ENCODE assay signal across 8 cellular contexts in the genomic region with DNA sequence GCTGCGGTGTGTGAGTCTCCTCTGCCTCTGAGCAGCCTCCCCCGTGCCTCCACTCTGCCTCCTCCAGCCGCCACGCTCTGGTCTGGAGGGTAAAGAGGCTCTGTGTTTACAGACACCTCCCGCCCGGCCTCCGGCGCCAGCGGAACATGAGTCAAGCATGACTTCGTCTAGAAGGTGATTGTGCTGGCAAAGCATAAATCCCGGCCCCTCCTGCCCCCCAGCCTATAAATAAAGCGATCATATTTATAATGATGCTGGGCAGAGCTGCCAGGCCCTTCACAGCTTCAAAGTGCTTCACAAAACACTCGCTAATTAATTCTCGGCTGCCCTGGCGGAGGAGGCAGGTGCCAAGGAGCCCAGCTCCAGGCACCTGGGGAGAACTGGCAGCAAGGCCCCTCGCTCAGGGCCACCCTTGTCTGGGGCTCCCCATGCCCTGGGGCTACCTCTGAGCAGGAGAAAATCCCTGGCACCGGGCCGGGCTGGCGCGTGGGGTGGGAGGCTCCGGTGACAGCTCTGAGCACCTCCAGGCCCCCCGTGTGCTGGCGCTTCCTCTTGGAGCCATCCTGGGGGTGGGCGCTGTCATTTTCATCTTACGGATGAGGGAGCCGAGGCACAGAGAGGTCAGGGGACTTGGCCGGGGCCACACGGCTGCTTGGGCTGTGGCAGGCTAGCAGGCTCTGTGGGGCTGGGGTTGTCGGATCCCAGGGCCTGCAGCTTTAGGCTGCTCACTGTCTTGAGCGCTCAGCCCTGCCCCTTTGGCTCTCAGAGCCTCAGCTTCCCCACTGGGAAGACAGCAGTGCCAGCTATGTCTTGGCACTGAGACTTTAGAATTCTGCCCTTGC.
DNase-seq lines count a peak whose midpoint lies in the region; ATAC-seq and TF ChIP-seq lines count a peak whose summit lies in the region.

No MANE protein-coding gene starts in this region.

- no peaks in the 10 kb centered on the region for H3K9me3 Mint-ChIP-seq in activated naive CD8-positive, alpha-beta T cell treated with anti-CD3 and anti-CD28 coated beads for 36 hours

- H3K9me3 ChIP-seq in mucosa of descending colon = no peaks in the 10 kb centered on the region

- H3K27ac ChIP-seq in skin epidermis = peak overlapping the region in 17 of 21 experiments; percentile 8 to 88 (median 67)

- no peaks in the 10 kb centered on the region for H3K27me3 Mint-ChIP-seq in activated naive CD8-positive, alpha-beta T cell treated with anti-CD3 and anti-CD28 coated beads for 36 hours

- no peak overlapping the region for H3K27ac Mint-ChIP-seq in activated naive CD8-positive, alpha-beta T cell treated with anti-CD3 and anti-CD28 coated beads for 36 hours

- H3K4me3 ChIP-seq in HFF-Myc (replicated peaks; ENCODE audit: low read depth, low read length) (no peak overlapping the region), skin epidermis (no peak overlapping the region), mucosa of descending colon (no peak overlapping the region)

- H3K4me1 ChIP-seq in mucosa of descending colon (ENCODE audit: low read depth) = peaks cover 6% of the 10 kb centered on the region

- peaks cover 7% of the 10 kb centered on the region for H3K36me3 ChIP-seq in mucosa of descending colon (ENCODE audit: low read depth)

- ATAC-seq in mucosa of descending colon = no peak

- no peaks in the 10 kb centered on the region for H3K36me3 Mint-ChIP-seq in activated naive CD8-positive, alpha-beta T cell treated with anti-CD3 and anti-CD28 coated beads for 36 hours

- peak; percentile 21 for DNase-seq in HFF-Myc (ENCODE audit: extremely low read depth, low read depth)
- peak; percentile 17 for DNase-seq in RPMI8226
- peak; percentile 73 for DNase-seq in foreskin melanocyte
- no peak for DNase-seq in activated T-cell treated with anti-CD3 and anti-CD28 coated beads, Interleukin-2, amount 50 U/mL, for 1 hour
- DNase-seq in inferior parietal cortex (ENCODE audit: extremely low spot score) = no peak
- DNase-seq in activated naive CD8-positive, alpha-beta T cell treated with anti-CD3 and anti-CD28 coated beads for 36 hours = no peak
- no peak for DNase-seq in mucosa of descending colon

- TF ChIP-seq CTCF in HFF-Myc (IDR thresholded peaks at IDR 0.05; ENCODE audit: low read depth, low read length, missing control alignments) (no peak), mucosa of descending colon (IDR thresholded peaks at IDR 0.05) (no peak)

- no peak overlapping the region for H3K4me3 Mint-ChIP-seq in activated naive CD8-positive, alpha-beta T cell treated with anti-CD3 and anti-CD28 coated beads for 36 hours

- peaks cover 3% of the 10 kb centered on the region for H3K4me1 Mint-ChIP-seq in activated naive CD8-positive, alpha-beta T cell treated with anti-CD3 and anti-CD28 coated beads for 36 hours

- intact Hi-C loops in mucosa of descending colon (cut with DNase I, micrococcal nuclease) = no loop called here

Comparison
In these comparisons a context has a peak if more than half of its experiments do, and no peak if none do; other contexts are left out.
1. DNase-seq: peak in HFF-Myc (single experiment), RPMI8226 (single experiment) and foreskin melanocyte (single experiment); none in activated T-cell treated with anti-CD3 and anti-CD28 coated beads, Interleukin-2, amount 50 U/mL, for 1 hour (single experiment), inferior parietal cortex (single experiment), activated naive CD8-positive, alpha-beta T cell treated with anti-CD3 and anti-CD28 coated beads for 36 hours (single experiment) and mucosa of descending colon (0 of 3).